ENCODE assay signal across 8 cellular contexts in genomic region chr17:40355123-40355803, GRCh38. TPM values are rescaled to one million over a fixed set of nuclear protein-coding genes. Genes with fewer than 3 reads are reported as not detected.
DNase-seq lines count a peak whose midpoint lies in the region; ATAC-seq and TF ChIP-seq lines count a peak whose summit lies in the region.

No MANE protein-coding gene starts in this region.

- DNase-seq in NCI-H446 (lab: John Stamatoyannopoulos, UW) = peak; percentile 10 to 44
- no peak for DNase-seq in NCI-H446 treated with DMSO at 0.1 percent for 48 hours (lab: John Stamatoyannopoulos, UW)
- peak; percentile 21 for DNase-seq in NCI-H2171 treated with DMSO at 0.1 percent for 48 hours (lab: John Stamatoyannopoulos, UW)
- DNase-seq in activated CD8-positive, alpha-beta memory T cell treated with anti-CD3 and anti-CD28 coated beads for 48 hours (ENCODE audit: low read depth in 2 of 3, low spot score in 2 of 3) = peak; percentile 60 to 80 (median 78)
- peak; percentile 97 for DNase-seq in endothelial cell (ENCODE audit: low spot score)
- DNase-seq in natural killer cell = peak; percentile 83
- DNase-seq in NCI-H187 (lab: John Stamatoyannopoulos, UW) = no peak

- H3K9me3 Mint-ChIP-seq in endothelial cell (ENCODE audit: unreplicated experiment) = no peaks in the 10 kb centered on the region
- H3K9me3 Mint-ChIP-seq in natural killer cell = no peaks in the 10 kb centered on the region
- no peaks in the 10 kb centered on the region for H3K9me3 Mint-ChIP-seq in stimulated activated memory B cell treated with anti-CD40 and anti-IgM and Interleukin-4, amounts not matched to agents 10 μg/mL and 1 μg/mL and 100 μg/mL, for 72 hours

- H3K36me3 Mint-ChIP-seq in endothelial cell (ENCODE audit: low read depth, unreplicated experiment) (peaks cover 18% of the 10 kb centered on the region), natural killer cell (no peaks in the 10 kb centered on the region)
- peaks cover 32% of the 10 kb centered on the region for H3K36me3 Mint-ChIP-seq in stimulated activated memory B cell treated with anti-CD40 and anti-IgM and Interleukin-4, amounts not matched to agents 10 μg/mL and 1 μg/mL and 100 μg/mL, for 72 hours

- H3K4me3 Mint-ChIP-seq in endothelial cell (ENCODE audit: unreplicated experiment) = no peak overlapping the region
- no peak overlapping the region for H3K4me3 Mint-ChIP-seq in natural killer cell
- no peak overlapping the region for H3K4me3 Mint-ChIP-seq in stimulated activated memory B cell treated with anti-CD40 and anti-IgM and Interleukin-4, amounts not matched to agents 10 μg/mL and 1 μg/mL and 100 μg/mL, for 72 hours

- H3K27ac Mint-ChIP-seq in endothelial cell (ENCODE audit: unreplicated experiment) (no peak overlapping the region), natural killer cell (peak overlapping the region in 1 of 2 donors; percentile 31)
- peak overlapping the region; percentile 40 for H3K27ac Mint-ChIP-seq in stimulated activated memory B cell treated with anti-CD40 and anti-IgM and Interleukin-4, amounts not matched to agents 10 μg/mL and 1 μg/mL and 100 μg/mL, for 72 hours

- H3K4me1 Mint-ChIP-seq in endothelial cell (ENCODE audit: unreplicated experiment) = peaks cover 14% of the 10 kb centered on the region
- H3K4me1 Mint-ChIP-seq in natural killer cell = peaks cover 10 to 35% of the 10 kb centered on the region in 2 donors
- H3K4me1 Mint-ChIP-seq in stimulated activated memory B cell treated with anti-CD40 and anti-IgM and Interleukin-4, amounts not matched to agents 10 μg/mL and 1 μg/mL and 100 μg/mL, for 72 hours = peaks cover 55% of the 10 kb centered on the region

- intact Hi-C loops in natural killer cell (cut with micrococcal nuclease) = loop anchor here (1.0 to 2.0 kb wide), 2 partner anchors 52 to 152 kb away; no protein-coding TSS in a partner anchor

- TF ChIP-seq CTCF in endothelial cell (IDR thresholded peaks at IDR 0.05; ENCODE audit: unreplicated experiment) = peak; percentile 96
- peak; percentile 93 for TF ChIP-seq CTCF in natural killer cell (IDR thresholded peaks at IDR 0.05)

- peaks cover 10% of the 10 kb centered on the region for H3K27me3 Mint-ChIP-seq in endothelial cell (ENCODE audit: unreplicated experiment)
- peaks cover 0 to 3% of the 10 kb centered on the region in 2 donors for H3K27me3 Mint-ChIP-seq in natural killer cell (ENCODE audit: low read depth in 2 of 2)
- H3K27me3 Mint-ChIP-seq in stimulated activated memory B cell treated with anti-CD40 and anti-IgM and Interleukin-4, amounts not matched to agents 10 μg/mL and 1 μg/mL and 100 μg/mL, for 72 hours = peaks cover 6% of the 10 kb centered on the region

- ATAC-seq in natural killer cell = peak; percentile 68 to 81 (median 76)
- ATAC-seq in stimulated activated memory B cell treated with anti-CD40 and anti-IgM and Interleukin-4, amounts not matched to agents 10 μg/mL and 1 μg/mL and 100 μg/mL, for 72 hours = peak; percentile 76

RNA-seq across cellular contexts. Expression of gene GJD3, which starts 9.3 kb away (rescaled TPM):
- total RNA-seq in endothelial cell (ENCODE audit: unreplicated experiment) (1.1 TPM), natural killer cell (not detected)

RNA-seq across cellular contexts. Expression of gene RARA, which starts 46.3 kb away (rescaled TPM):
- total RNA-seq in endothelial cell (ENCODE audit: unreplicated experiment) (42.8 TPM), natural killer cell (10 to 100 TPM; 75.9 to 94.6 (median 79.1) TPM)

Comparison
In these comparisons a context has a peak if more than half of its experiments do, and no peak if none do; other contexts are left out.
1. DNase-seq: peak in NCI-H446 (2 of 2), NCI-H2171 treated with DMSO at 0.1 percent for 48 hours (single experiment), activated CD8-positive, alpha-beta memory T cell treated with anti-CD3 and anti-CD28 coated beads for 48 hours (3 of 3), endothelial cell (single experiment) and natural killer cell (single experiment); none in NCI-H446 treated with DMSO at 0.1 percent for 48 hours (single experiment) and NCI-H187 (0 of 2).